Comparison of ENCODE assay signal across 21 cellular contexts in genomic region chr10:34764347-34764991, GRCh38. TPM values are rescaled to one million over a fixed set of nuclear protein-coding genes. Genes with fewer than 3 reads are reported as not detected.
A peak's percentile ranks its signal among the peaks of the same experiment; 100 is the strongest.
DNase-seq lines count a peak whose midpoint lies in the region; ATAC-seq lines count a peak whose summit lies in the region.
"Had no signal": no experiment of that assay in that cellular context is flagged by ENCODE, and none has a peak within 500 bp of the region (broad histone marks: within the 10 kb centered on the region; RNA-seq: fewer than 3 reads in every experiment).

No MANE protein-coding gene starts in this region.

- H3K4me3 Mint-ChIP-seq in activated CD4-positive, alpha-beta memory T cell treated with anti-CD3 and anti-CD28 coated beads for 36 hours, result no peak overlapping the region
- H3K4me3 Mint-ChIP-seq: activated CD8-positive, alpha-beta memory T cell treated with anti-CD3 and anti-CD28 coated beads, Interleukin-2, amount 10 ng/mL, durations not matched to agents 7 days and 5 days; activated naive CD8-positive, alpha-beta T cell; activated T-helper 17 cell treated with anti-CD3 and anti-CD28 coated beads, Interleukin-2, amount 50 U/mL, for 72 hours; memory B cell had no signal

- H3K27me3 Mint-ChIP-seq in activated CD4-positive, alpha-beta memory T cell treated with anti-CD3 and anti-CD28 coated beads for 36 hours, result peaks cover 16% of the 10 kb centered on the region
- H3K27me3 Mint-ChIP-seq: activated CD8-positive, alpha-beta memory T cell treated with anti-CD3 and anti-CD28 coated beads, Interleukin-2, amount 10 ng/mL, durations not matched to agents 7 days and 5 days had no signal

- DNase-seq in NCI-H510A treated with DMSO at 0.1 percent for 48 hours (lab: John Stamatoyannopoulos, UW) (peak; percentile 76), NCI-H510A (lab: John Stamatoyannopoulos, UW) (no peak), NCI-H2029 (lab: John Stamatoyannopoulos, UW) (peak; percentile 20), SHP77 treated with DMSO at 0.1 percent for 48 hours (lab: John Stamatoyannopoulos, UW) (peak; percentile 52), germinal center (ENCODE audit: low spot score) (no peak), DMS79 (lab: John Stamatoyannopoulos, UW) (no peak)
- no peak for DNase-seq in activated CD4-positive, alpha-beta memory T cell treated with anti-CD3 and anti-CD28 coated beads for 36 hours
- DNase-seq: activated CD8-positive, alpha-beta memory T cell treated with anti-CD3 and anti-CD28 coated beads, Interleukin-2, amount 10 ng/mL, durations not matched to agents 7 days and 5 days; BE2C; effector memory CD4-positive, alpha-beta T cell; GF-D8; IMR-90; right cardiac atrium; SK-N-SH; stimulated activated CD8-positive, alpha-beta memory T cell treated with anti-CD3 and anti-CD28 coated beads, Interleukin-4, amount 100 ng/mL, for 48 hours; T-helper 9 cell; upper lobe of right lung had no signal

- POLR2A ChIA-PET in activated CD4-positive, alpha-beta memory T cell treated with anti-CD3 and anti-CD28 coated beads for 36 hours (lab: Charles Lee), result no interaction called here

- no peaks in the 10 kb centered on the region for H3K4me1 Mint-ChIP-seq in activated CD4-positive, alpha-beta memory T cell treated with anti-CD3 and anti-CD28 coated beads for 36 hours (ENCODE audit: low read depth)
- H3K4me1 Mint-ChIP-seq: activated CD8-positive, alpha-beta memory T cell treated with anti-CD3 and anti-CD28 coated beads, Interleukin-2, amount 10 ng/mL, durations not matched to agents 7 days and 5 days; activated T-helper 17 cell treated with anti-CD3 and anti-CD28 coated beads, Interleukin-2, amount 50 U/mL, for 72 hours; memory B cell had no signal

- H3K36me3 Mint-ChIP-seq in activated CD4-positive, alpha-beta memory T cell treated with anti-CD3 and anti-CD28 coated beads for 36 hours, result no peaks in the 10 kb centered on the region
- H3K36me3 Mint-ChIP-seq: activated CD8-positive, alpha-beta memory T cell treated with anti-CD3 and anti-CD28 coated beads, Interleukin-2, amount 10 ng/mL, durations not matched to agents 7 days and 5 days; activated naive CD8-positive, alpha-beta T cell; memory B cell had no signal

- CTCF ChIA-PET in activated CD4-positive, alpha-beta memory T cell treated with anti-CD3 and anti-CD28 coated beads for 36 hours (lab: Charles Lee), result no interaction called here

- intact Hi-C loops in activated CD4-positive, alpha-beta memory T cell treated with anti-CD3 and anti-CD28 coated beads for 36 hours (cut with micrococcal nuclease), result no loop called here

- no peak overlapping the region for H3K27ac Mint-ChIP-seq in activated CD4-positive, alpha-beta memory T cell treated with anti-CD3 and anti-CD28 coated beads for 36 hours
- H3K27ac Mint-ChIP-seq: activated CD8-positive, alpha-beta memory T cell treated with anti-CD3 and anti-CD28 coated beads, Interleukin-2, amount 10 ng/mL, durations not matched to agents 7 days and 5 days; activated naive CD8-positive, alpha-beta T cell; activated T-helper 17 cell treated with anti-CD3 and anti-CD28 coated beads, Interleukin-2, amount 50 U/mL, for 72 hours; memory B cell had no signal

- no peaks in the 10 kb centered on the region for H3K9me3 Mint-ChIP-seq in activated CD4-positive, alpha-beta memory T cell treated with anti-CD3 and anti-CD28 coated beads for 36 hours
- H3K9me3 Mint-ChIP-seq: activated T-helper 17 cell treated with anti-CD3 and anti-CD28 coated beads, Interleukin-2, amount 50 U/mL, for 72 hours had no signal

- ATAC-seq in GM18858 (IDR thresholded peaks at IDR 0.05; ENCODE audit: unreplicated experiment), result no peak
- ATAC-seq: activated CD8-positive, alpha-beta memory T cell treated with anti-CD3 and anti-CD28 coated beads, Interleukin-2, amount 10 ng/mL, durations not matched to agents 7 days and 5 days; activated T-helper 17 cell treated with anti-CD3 and anti-CD28 coated beads, Interleukin-2, amount 50 U/mL, for 72 hours; right cardiac atrium; upper lobe of right lung had no signal

RNA-seq across cellular contexts. Expression of gene PARD3, which starts 50.6 kb away (rescaled TPM):
- 1 to 10 TPM in 1 of 2 experiments, under 1 TPM in 1; 0.93 to 1.2 TPM for total RNA-seq in activated CD4-positive, alpha-beta memory T cell treated with anti-CD3 and anti-CD28 coated beads for 36 hours

Comparison
In these comparisons a context has a peak if more than half of its experiments do, and no peak if none do; other contexts are left out.
1. DNase-seq: peak in NCI-H510A treated with DMSO at 0.1 percent for 48 hours (single experiment), NCI-H2029 (single experiment) and SHP77 treated with DMSO at 0.1 percent for 48 hours (single experiment); none in NCI-H510A (single experiment), germinal center (single experiment), DMS79 (single experiment) and activated CD4-positive, alpha-beta memory T cell treated with anti-CD3 and anti-CD28 coated beads for 36 hours (single experiment).